8 cellular contexts compared by ENCODE assay signal in genomic region chr19:1223018-1223855, GRCh38. TPM values are rescaled to one million over a fixed set of nuclear protein-coding genes. Genes with fewer than 3 reads are reported as not detected.
DNase-seq lines count a peak whose midpoint lies in the region; ATAC-seq, FAIRE-seq and TF ChIP-seq lines count a peak whose summit lies in the region.

No MANE protein-coding gene starts in this region.

- WGBS in H9 (ENCODE audit: extremely low coverage, insufficient read length, low lambda C conversion rate) = no CpG with 5 or more reads among the region's 48 CpGs
- 86% methylated on average over 17 of the region's 48 CpGs for WGBS in HepG2 (ENCODE audit: low lambda C conversion rate)

- no peak overlapping the region for H3K4ac ChIP-seq in H9 (ENCODE audit: low read depth, low read length)

- H3K23ac ChIP-seq in H9 (ENCODE audit: insufficient read length, low read depth, low read length) = no peak overlapping the region

- peaks cover 19 to 28% of the 10 kb centered on the region in 2 experiments; a peak in 4 of 5 replicates for H3K36me3 ChIP-seq in HepG2 (replicated peaks in 1 of 2; ENCODE audit: control insufficient read depth in 1 of 2, insufficient read depth in 2 of 2, low read length in 2 of 2)
- no peaks in the 10 kb centered on the region for H3K36me3 ChIP-seq in uterus

- TF ChIP-seq CTCF in C4-2B (conservative IDR thresholded peaks at IDR 0.05) (peak; percentile 74), H9 (conservative IDR thresholded peaks at IDR 0.05) (peak; percentile 69), HepG2 (CRISPR knock-in tag; IDR thresholded peaks at IDR 0.05) (peak; percentile 65), uterus (IDR thresholded peaks at IDR 0.05) (peak in 2 of 4 experiments; percentile 21 to 33)

- no peak overlapping the region for H3K14ac ChIP-seq in H9 (ENCODE audit: insufficient read depth, low read length)

- H3K4me1 Mint-ChIP-seq in H9 = peaks cover 0 to under 1% of the 10 kb centered on the region in 2 experiments; a peak in 1 of 4 replicates
- no peaks in the 10 kb centered on the region for H3K4me1 Mint-ChIP-seq in activated T-helper 17 cell treated with anti-CD3 and anti-CD28 coated beads, Interleukin-2, amount 50 U/mL, for 72 hours

- H2BK5ac ChIP-seq in H9 (ENCODE audit: insufficient read length, low read length) = no peak overlapping the region

- H3K9me3 Mint-ChIP-seq in H9 = no peaks in the 10 kb centered on the region
- no peaks in the 10 kb centered on the region for H3K9me3 Mint-ChIP-seq in activated T-helper 17 cell treated with anti-CD3 and anti-CD28 coated beads, Interleukin-2, amount 50 U/mL, for 72 hours

- H3K4me3 Mint-ChIP-seq in H9 = no peak overlapping the region
- H3K4me3 Mint-ChIP-seq in activated T-helper 17 cell treated with anti-CD3 and anti-CD28 coated beads, Interleukin-2, amount 50 U/mL, for 72 hours = no peak overlapping the region

- H4K20me1 ChIP-seq in H9 (ENCODE audit: control insufficient read depth, insufficient read depth, insufficient read length) = no peaks in the 10 kb centered on the region
- H4K20me1 ChIP-seq in HepG2 (ENCODE audit: insufficient read depth, low read length) = peaks cover 5% of the 10 kb centered on the region; the same call in 1 of the 2 replicates

- TF ChIP-seq RAD21 in HepG2 (CRISPR knock-in tag; IDR thresholded peaks at IDR 0.05) = peak; percentile 26; the same call in 1 of the 2 replicates

- H4K5ac ChIP-seq in H9 (ENCODE audit: insufficient read length, low read depth, low read length) = no peak overlapping the region

- peak overlapping the region in 1 of 3 experiments; percentile 77; a peak in 1 of 7 replicates for H3K27ac Mint-ChIP-seq in H9
- H3K27ac Mint-ChIP-seq in activated T-helper 17 cell treated with anti-CD3 and anti-CD28 coated beads, Interleukin-2, amount 50 U/mL, for 72 hours = no peak overlapping the region

- no peak overlapping the region for H2AFZ ChIP-seq in H9 (ENCODE audit: low read length)
- no peak overlapping the region for H2AFZ ChIP-seq in HepG2 (ENCODE audit: low read length)

- BruUV-seq in HepG2 (replicated peaks; lab: Mats Ljungman, UMichigan) = no TSS peak

- CTCF ChIA-PET in HepG2 (lab: Yijun Ruan, JAX; ENCODE audit: low intra/inter-chr PET ratio, low total read pairs) = interaction anchor here (1.1 kb wide), 1 partner anchor 17 kb away, joined by 4 read pairs; no protein-coding TSS in a partner anchor

- ATAC-seq in activated T-helper 17 cell treated with anti-CD3 and anti-CD28 coated beads, Interleukin-2, amount 50 U/mL, for 72 hours (replicated peaks) = peak; percentile 34
- ATAC-seq in HepG2 = peak; percentile 35
- ATAC-seq in GM21786 (IDR thresholded peaks at IDR 0.05; ENCODE audit: unreplicated experiment) = no peak
- no peak for ATAC-seq in HG03108 (IDR thresholded peaks at IDR 0.05; ENCODE audit: unreplicated experiment)

- no peak overlapping the region for H3K9ac ChIP-seq in H9 (ENCODE audit: extremely low read depth, insufficient read length, low read length)
- no peak overlapping the region for H3K9ac ChIP-seq in HepG2 (ENCODE audit: insufficient read depth, low read depth, low read length)

- H2BK12ac ChIP-seq in H9 (ENCODE audit: insufficient read length, low read depth, low read length) = no peak overlapping the region

- no peak overlapping the region for H2BK15ac ChIP-seq in H9 (ENCODE audit: low read depth, low read length)

- H2AK5ac ChIP-seq in H9 (ENCODE audit: insufficient read length, low read length) = no peak overlapping the region

- in situ Hi-C loops in HepG2 (cut with HindIII; ENCODE audit: extremely low pct_ligation_motif_present, low pct_unique_long_range_greater_than_20kb) = no loop called here

- H3K79me2 ChIP-seq in H9 (ENCODE audit: insufficient read depth, low read length) = no peaks in the 10 kb centered on the region
- H3K79me2 ChIP-seq in HepG2 (ENCODE audit: insufficient read depth, low read length) = peaks cover 7% of the 10 kb centered on the region

- no peak overlapping the region for H3K56ac ChIP-seq in H9 (ENCODE audit: insufficient read length, low read depth, low read length)

- no peak overlapping the region for H4K91ac ChIP-seq in H9 (ENCODE audit: insufficient read length, low read depth, low read length)

- no peaks in the 10 kb centered on the region for H3K4me1 ChIP-seq in H9 (ENCODE audit: insufficient read depth, low read length)
- H3K4me1 ChIP-seq in HepG2 (ENCODE audit: insufficient read depth, low read length) = peaks cover 8% of the 10 kb centered on the region; the same call in 1 of the 2 replicates
- H3K4me1 ChIP-seq in uterus = peaks cover 0 to 8% of the 10 kb centered on the region in 2 donors

- no peak overlapping the region for H3K27ac ChIP-seq in C4-2B
- H3K27ac ChIP-seq in H9 (ENCODE audit: insufficient read length, low read depth, low read length) = no peak overlapping the region
- no peak overlapping the region for H3K27ac ChIP-seq in HepG2 (ENCODE audit: extremely low read length, insufficient read depth, low read length)
- H3K27ac ChIP-seq in uterus = peak overlapping the region in 1 of 2 donors; percentile 31

- H2BK20ac ChIP-seq in H9 (ENCODE audit: low read depth, low read length, poor library complexity, severe bottlenecking) = no peak overlapping the region

- no peak for FAIRE-seq in HepG2 (lab: Jason Lieb, UNC)
- FAIRE-seq in frontal cortex (lab: Jason Lieb, UNC) = no peak

- intact Hi-C loops in HepG2 (cut with micrococcal nuclease; ENCODE audit: unreplicated experiment) (no loop called here), uterus (cut with DNase I; ENCODE audit: low total_unique reads) (no loop called here)

- H3K18ac ChIP-seq in H9 (ENCODE audit: insufficient read length, low read depth, low read length) = no peak overlapping the region

- H3T11ph ChIP-seq in H9 (ENCODE audit: low read length) = no peak overlapping the region

- no peak for TF ChIP-seq POLR2A in HepG2 (IDR thresholded peaks at IDR 0.05; ENCODE audit: insufficient read depth in 1 of 2, low read depth in 2 of 2, low read length in 2 of 2)
- no peak for TF ChIP-seq POLR2A in uterus (IDR thresholded peaks at IDR 0.05)

- no peaks in the 10 kb centered on the region for H3K23me2 ChIP-seq in H9 (ENCODE audit: insufficient read length, low read depth, low read length, poor library complexity, severe bottlenecking)

- no peak overlapping the region for H3K4me3 ChIP-seq in HepG2 (replicated peaks in 1 of 3; ENCODE audit: insufficient read depth in 1 of 3, low read depth in 2 of 3, low read length in 3 of 3)
- no peak overlapping the region for H3K4me3 ChIP-seq in uterus

- no peaks in the 10 kb centered on the region for H3K27me3 ChIP-seq in H9 (ENCODE audit: insufficient read depth, low read length)
- no peaks in the 10 kb centered on the region for H3K27me3 ChIP-seq in HepG2 (ENCODE audit: control insufficient read depth in 1 of 2, insufficient read depth in 2 of 2, low read length in 2 of 2)
- no peaks in the 10 kb centered on the region for H3K27me3 ChIP-seq in uterus

- TF ChIP-seq EP300 in HepG2 (IDR thresholded peaks at IDR 0.05; ENCODE audit: low read depth in 2 of 2, low read length in 2 of 2) (no peak), HepG2 (CRISPR knock-in tag; IDR thresholded peaks at IDR 0.05; ENCODE audit: borderline replicate concordance) (0 out of 2 replicates have a peak, but pooled peaks have one; percentile 10)

- H3K9me3 ChIP-seq in H9 (ENCODE audit: control insufficient read depth, low read depth, low read length) (no peaks in the 10 kb centered on the region), HepG2 (ENCODE audit: low read length) (no peaks in the 10 kb centered on the region), uterus (no peaks in the 10 kb centered on the region)

- peaks cover 2 to 13% (median 6%) of the 10 kb centered on the region in 3 experiments; a peak in 6 of 7 replicates for H3K36me3 Mint-ChIP-seq in H9 (ENCODE audit: insufficient read depth in 1 of 3, low read depth in 3 of 3)
- peaks cover 5% of the 10 kb centered on the region for H3K36me3 Mint-ChIP-seq in activated T-helper 17 cell treated with anti-CD3 and anti-CD28 coated beads, Interleukin-2, amount 50 U/mL, for 72 hours (ENCODE audit: low read depth)

- H3K79me1 ChIP-seq in H9 (ENCODE audit: insufficient read depth, low read depth, low read length, poor library complexity, severe bottlenecking) = peaks cover 4% of the 10 kb centered on the region

- H3K4me2 ChIP-seq in H9 (ENCODE audit: insufficient read depth, insufficient read length, low read length) (no peak overlapping the region), HepG2 (ENCODE audit: low read depth, low read length) (no peak overlapping the region)

- H2BK120ac ChIP-seq in H9 (ENCODE audit: low read depth, low read length, poor library complexity, severe bottlenecking) = no peak overlapping the region

- peak; percentile 81 for DNase-seq in H9
- no peak for DNase-seq in HepG2 (ENCODE audit: low spot score)
- no peak for DNase-seq in uterus
- no peak for DNase-seq in frontal cortex (ENCODE audit: low spot score in 2 of 2)

- POLR2A ChIA-PET in HepG2 (lab: Yijun Ruan, JAX) = interaction anchor here (2.5 kb wide), 1 partner anchor 46 kb away, joined by 8 read pairs; the partner anchor contains the start of gene CIRBP

- H4K8ac ChIP-seq in H9 (replicated peaks; ENCODE audit: insufficient read length, low read depth, low read length) = no peak overlapping the region

- no peaks in the 10 kb centered on the region for H3K27me3 Mint-ChIP-seq in H9 (ENCODE audit: low read depth)
- H3K27me3 Mint-ChIP-seq in activated T-helper 17 cell treated with anti-CD3 and anti-CD28 coated beads, Interleukin-2, amount 50 U/mL, for 72 hours = no peaks in the 10 kb centered on the region

RNA-seq across cellular contexts. Expression of gene CBARP, which starts 14.6 kb away (rescaled TPM):
- total RNA-seq in H9 (2021) (25.6 and 28.4 TPM in 2 replicates), HepG2 (2016; rRNA removed; fragmentation: Illumina TruSeq; extraction: Trizol) (0.27 and 1.2 TPM in 2 replicates), uterus (1 to 10 TPM in 2 of 4 donors, under 1 TPM in 1, not detected in 1; 0.26 to 1.5 (median 1.0) TPM), frontal cortex (5.3 TPM)
- 1 to 10 TPM in 1 of 2 donors, under 1 TPM in 1; 0.77 to 1.4 TPM for total RNA-seq in activated T-helper 17 cell treated with anti-CD3 and anti-CD28 coated beads, Interleukin-2, amount 50 U/mL, for 72 hours
- 1.1 and 1.3 TPM in 2 replicates for total RNA-seq in HepG2 (2016; cell fraction: cytosol; rRNA removed; fragmentation: Illumina TruSeq; extraction: Trizol; ENCODE audit: low read depth)
- 0.82 and 1.8 TPM in 2 replicates for total RNA-seq in HepG2 (2016; cell fraction: insoluble cytoplasmic fraction; rRNA removed; fragmentation: Illumina TruSeq; extraction: Trizol)
- 1.1 and 1.8 TPM in 2 replicates for total RNA-seq in HepG2 (2016; cell fraction: membrane; rRNA removed; fragmentation: Illumina TruSeq; extraction: Trizol)
- 0.88 and 1.8 TPM in 2 replicates for total RNA-seq in HepG2 (2016; cell fraction: nucleus; rRNA removed; fragmentation: Illumina TruSeq; extraction: Trizol)
- polyA plus RNA-seq in HepG2 (2011; rRNA removed) = 1.4 and 2.8 TPM in 2 replicates
- polyA plus RNA-seq in HepG2 (2011; cell fraction: cytosol; rRNA removed) = 1.0 and 2.2 TPM in 2 replicates
- 12.5 TPM in 2 replicates for polyA plus RNA-seq in HepG2 (2011; cell fraction: nucleus; rRNA removed)
- 1.1 and 1.9 TPM in 2 replicates for polyA plus RNA-seq in HepG2 (2012)
- polyA plus RNA-seq in HepG2 (2016; cell fraction: cytosol; fragmentation: Illumina TruSeq; extraction: Trizol; ENCODE audit: low read depth) = 0.58 and 0.73 TPM in 2 replicates
- 0.82 and 1.5 TPM in 2 replicates for polyA plus RNA-seq in HepG2 (2016; cell fraction: insoluble cytoplasmic fraction; fragmentation: Illumina TruSeq; extraction: Trizol; ENCODE audit: low read depth)
- 2.0 and 2.4 TPM in 2 replicates for polyA plus RNA-seq in HepG2 (2016; cell fraction: membrane; fragmentation: Illumina TruSeq; extraction: Trizol; ENCODE audit: low read depth)
- 6.5 and 7.2 TPM in 2 replicates for polyA plus RNA-seq in HepG2 (2016; cell fraction: nucleus; fragmentation: Illumina TruSeq; extraction: Trizol; ENCODE audit: insufficient read depth, low read depth)
- 0.21 and 2.3 TPM in 2 replicates for polyA minus RNA-seq in HepG2 (2011; rRNA and poly(A)+ RNA removed; ENCODE audit: low replicate concordance)
- 1.3 and 1.7 TPM in 2 replicates for polyA minus RNA-seq in HepG2 (2011; cell fraction: cytosol; rRNA and poly(A)+ RNA removed)
- polyA minus RNA-seq in HepG2 (2011; cell fraction: nucleus; rRNA and poly(A)+ RNA removed) = 0.90 and 2.0 TPM in 2 replicates

RNA-seq across cellular contexts. Expression of gene STK11, which starts 17.7 kb away (rescaled TPM):
- 74.3 and 75.5 TPM in 2 replicates for total RNA-seq in H9 (2021)
- 10 to 100 TPM; 77.0 to 86.6 TPM for total RNA-seq in activated T-helper 17 cell treated with anti-CD3 and anti-CD28 coated beads, Interleukin-2, amount 50 U/mL, for 72 hours
- total RNA-seq in HepG2 (2016; rRNA removed; fragmentation: Illumina TruSeq; extraction: Trizol) = 28.4 and 43.6 TPM in 2 replicates
- total RNA-seq in HepG2 (2016; cell fraction: cytosol; rRNA removed; fragmentation: Illumina TruSeq; extraction: Trizol; ENCODE audit: low read depth) = 18.3 and 20.2 TPM in 2 replicates
- 23.3 and 42.4 TPM in 2 replicates for total RNA-seq in HepG2 (2016; cell fraction: insoluble cytoplasmic fraction; rRNA removed; fragmentation: Illumina TruSeq; extraction: Trizol)
- total RNA-seq in HepG2 (2016; cell fraction: membrane; rRNA removed; fragmentation: Illumina TruSeq; extraction: Trizol) = 47.5 and 49.4 TPM in 2 replicates
- total RNA-seq in HepG2 (2016; cell fraction: nucleus; rRNA removed; fragmentation: Illumina TruSeq; extraction: Trizol) = 33.1 and 35.0 TPM in 2 replicates
- polyA plus RNA-seq in HepG2 (2011; rRNA removed) = 27.5 and 40.8 TPM in 2 replicates
- 31.3 and 45.7 TPM in 2 replicates for polyA plus RNA-seq in HepG2 (2011; cell fraction: cytosol; rRNA removed)
- polyA plus RNA-seq in HepG2 (2011; cell fraction: nucleus; rRNA removed) = 143 and 178 TPM in 2 replicates
- polyA plus RNA-seq in HepG2 (2012) = 38.3 and 41.3 TPM in 2 replicates
- 12.4 and 14.0 TPM in 2 replicates for polyA plus RNA-seq in HepG2 (2016; cell fraction: cytosol; fragmentation: Illumina TruSeq; extraction: Trizol; ENCODE audit: low read depth)
- polyA plus RNA-seq in HepG2 (2016; cell fraction: insoluble cytoplasmic fraction; fragmentation: Illumina TruSeq; extraction: Trizol; ENCODE audit: low read depth) = 24.8 and 28.5 TPM in 2 replicates
- 31.5 and 34.3 TPM in 2 replicates for polyA plus RNA-seq in HepG2 (2016; cell fraction: membrane; fragmentation: Illumina TruSeq; extraction: Trizol; ENCODE audit: low read depth)
- polyA plus RNA-seq in HepG2 (2016; cell fraction: nucleus; fragmentation: Illumina TruSeq; extraction: Trizol; ENCODE audit: insufficient read depth, low read depth) = 76.9 and 78.9 TPM in 2 replicates
- polyA minus RNA-seq in HepG2 (2011; rRNA and poly(A)+ RNA removed; ENCODE audit: low replicate concordance) = 2.2 and 54.9 TPM in 2 replicates
- 24.1 and 27.3 TPM in 2 replicates for polyA minus RNA-seq in HepG2 (2011; cell fraction: cytosol; rRNA and poly(A)+ RNA removed)
- polyA minus RNA-seq in HepG2 (2011; cell fraction: nucleus; rRNA and poly(A)+ RNA removed) = 21.8 and 30.2 TPM in 2 replicates
- 10 to 100 TPM; 17.4 to 62.8 (median 43.3) TPM for total RNA-seq in uterus
- total RNA-seq in frontal cortex = 45.7 TPM

RNA-seq across cellular contexts. Expression of gene ATP5F1D, which starts 18.3 kb away (rescaled TPM):
- 179 and 191 TPM in 2 replicates for total RNA-seq in H9 (2021)
- total RNA-seq in activated T-helper 17 cell treated with anti-CD3 and anti-CD28 coated beads, Interleukin-2, amount 50 U/mL, for 72 hours = 100 to 1,000 TPM; 148 to 210 TPM
- total RNA-seq in HepG2 (2016; rRNA removed; fragmentation: Illumina TruSeq; extraction: Trizol) = 78.7 and 88.0 TPM in 2 replicates
- 72.7 and 79.4 TPM in 2 replicates for total RNA-seq in HepG2 (2016; cell fraction: cytosol; rRNA removed; fragmentation: Illumina TruSeq; extraction: Trizol; ENCODE audit: low read depth)
- total RNA-seq in HepG2 (2016; cell fraction: insoluble cytoplasmic fraction; rRNA removed; fragmentation: Illumina TruSeq; extraction: Trizol) = 80.1 and 93.1 TPM in 2 replicates
- total RNA-seq in HepG2 (2016; cell fraction: membrane; rRNA removed; fragmentation: Illumina TruSeq; extraction: Trizol) = 72.8 and 84.2 TPM in 2 replicates
- total RNA-seq in HepG2 (2016; cell fraction: nucleus; rRNA removed; fragmentation: Illumina TruSeq; extraction: Trizol) = 40.6 and 53.8 TPM in 2 replicates
- polyA plus RNA-seq in HepG2 (2011; rRNA removed) = 39.4 and 49.3 TPM in 2 replicates
- 61.0 and 112 TPM in 2 replicates for polyA plus RNA-seq in HepG2 (2011; cell fraction: cytosol; rRNA removed)
- 105 and 111 TPM in 2 replicates for polyA plus RNA-seq in HepG2 (2011; cell fraction: nucleus; rRNA removed)
- 67.0 and 70.9 TPM in 2 replicates for polyA plus RNA-seq in HepG2 (2012)
- polyA plus RNA-seq in HepG2 (2016; cell fraction: cytosol; fragmentation: Illumina TruSeq; extraction: Trizol; ENCODE audit: low read depth) = 126 and 135 TPM in 2 replicates
- 131 and 155 TPM in 2 replicates for polyA plus RNA-seq in HepG2 (2016; cell fraction: insoluble cytoplasmic fraction; fragmentation: Illumina TruSeq; extraction: Trizol; ENCODE audit: low read depth)
- 112 and 121 TPM in 2 replicates for polyA plus RNA-seq in HepG2 (2016; cell fraction: membrane; fragmentation: Illumina TruSeq; extraction: Trizol; ENCODE audit: low read depth)
- polyA plus RNA-seq in HepG2 (2016; cell fraction: nucleus; fragmentation: Illumina TruSeq; extraction: Trizol; ENCODE audit: insufficient read depth, low read depth) = 129 and 134 TPM in 2 replicates
- polyA minus RNA-seq in HepG2 (2011; rRNA and poly(A)+ RNA removed; ENCODE audit: low replicate concordance) = 60.5 and 86.6 TPM in 2 replicates
- polyA minus RNA-seq in HepG2 (2011; cell fraction: cytosol; rRNA and poly(A)+ RNA removed) = 53.6 and 68.0 TPM in 2 replicates
- polyA minus RNA-seq in HepG2 (2011; cell fraction: nucleus; rRNA and poly(A)+ RNA removed) = 14.7 and 18.9 TPM in 2 replicates
- total RNA-seq in uterus = 100 to 1,000 TPM in 2 of 4 donors, 10 to 100 TPM in 1, 1 to 10 TPM in 1; 4.7 to 164 (median 68.9) TPM
- total RNA-seq in frontal cortex = 11.0 TPM

RNA-seq across cellular contexts. Expression of gene MIDN, which starts 25.1 kb away (rescaled TPM):
- total RNA-seq in H9 (2021) (286 and 300 TPM in 2 replicates), HepG2 (2016; rRNA removed; fragmentation: Illumina TruSeq; extraction: Trizol) (8.4 and 10.7 TPM in 2 replicates), uterus (100 to 1,000 TPM in 1 of 4 donors, 10 to 100 TPM in 2, under 1 TPM in 1; 0.77 to 108 (median 15.0) TPM), frontal cortex (14.3 TPM)
- 10 to 100 TPM; 51.4 to 56.8 TPM for total RNA-seq in activated T-helper 17 cell treated with anti-CD3 and anti-CD28 coated beads, Interleukin-2, amount 50 U/mL, for 72 hours
- 6.5 and 7.9 TPM in 2 replicates for total RNA-seq in HepG2 (2016; cell fraction: cytosol; rRNA removed; fragmentation: Illumina TruSeq; extraction: Trizol; ENCODE audit: low read depth)
- 8.9 and 11.0 TPM in 2 replicates for total RNA-seq in HepG2 (2016; cell fraction: insoluble cytoplasmic fraction; rRNA removed; fragmentation: Illumina TruSeq; extraction: Trizol)
- 14.1 and 14.8 TPM in 2 replicates for total RNA-seq in HepG2 (2016; cell fraction: membrane; rRNA removed; fragmentation: Illumina TruSeq; extraction: Trizol)
- 17.3 and 19.0 TPM in 2 replicates for total RNA-seq in HepG2 (2016; cell fraction: nucleus; rRNA removed; fragmentation: Illumina TruSeq; extraction: Trizol)
- polyA plus RNA-seq in HepG2 (2011; rRNA removed) = 18.0 and 19.6 TPM in 2 replicates
- polyA plus RNA-seq in HepG2 (2011; cell fraction: cytosol; rRNA removed) = 14.8 and 17.8 TPM in 2 replicates
- polyA plus RNA-seq in HepG2 (2011; cell fraction: nucleus; rRNA removed) = 116 and 135 TPM in 2 replicates
- 27.5 and 28.1 TPM in 2 replicates for polyA plus RNA-seq in HepG2 (2012)
- polyA plus RNA-seq in HepG2 (2016; cell fraction: cytosol; fragmentation: Illumina TruSeq; extraction: Trizol; ENCODE audit: low read depth) = 2.7 and 3.3 TPM in 2 replicates
- polyA plus RNA-seq in HepG2 (2016; cell fraction: insoluble cytoplasmic fraction; fragmentation: Illumina TruSeq; extraction: Trizol; ENCODE audit: low read depth) = 30.9 and 43.0 TPM in 2 replicates
- 10.2 and 10.3 TPM in 2 replicates for polyA plus RNA-seq in HepG2 (2016; cell fraction: membrane; fragmentation: Illumina TruSeq; extraction: Trizol; ENCODE audit: low read depth)
- polyA plus RNA-seq in HepG2 (2016; cell fraction: nucleus; fragmentation: Illumina TruSeq; extraction: Trizol; ENCODE audit: insufficient read depth, low read depth) = 76.5 and 77.9 TPM in 2 replicates
- 14.0 and 39.5 TPM in 2 replicates for polyA minus RNA-seq in HepG2 (2011; rRNA and poly(A)+ RNA removed; ENCODE audit: low replicate concordance)
- polyA minus RNA-seq in HepG2 (2011; cell fraction: cytosol; rRNA and poly(A)+ RNA removed) = 42.7 and 47.0 TPM in 2 replicates
- 36.8 and 48.0 TPM in 2 replicates for polyA minus RNA-seq in HepG2 (2011; cell fraction: nucleus; rRNA and poly(A)+ RNA removed)

RNA-seq across cellular contexts. Expression of gene CIRBP, which starts 45.9 kb away (rescaled TPM):
- total RNA-seq in H9 (2021) (249 and 263 TPM in 2 replicates), HepG2 (2016; rRNA removed; fragmentation: Illumina TruSeq; extraction: Trizol) (133 and 135 TPM in 2 replicates), uterus (100 to 1,000 TPM; 235 to 950 (median 535) TPM), frontal cortex (573 TPM)
- 100 to 1,000 TPM; 150 to 172 TPM for total RNA-seq in activated T-helper 17 cell treated with anti-CD3 and anti-CD28 coated beads, Interleukin-2, amount 50 U/mL, for 72 hours
- 96.6 and 116 TPM in 2 replicates for total RNA-seq in HepG2 (2016; cell fraction: cytosol; rRNA removed; fragmentation: Illumina TruSeq; extraction: Trizol; ENCODE audit: low read depth)
- 122 and 153 TPM in 2 replicates for total RNA-seq in HepG2 (2016; cell fraction: insoluble cytoplasmic fraction; rRNA removed; fragmentation: Illumina TruSeq; extraction: Trizol)
- total RNA-seq in HepG2 (2016; cell fraction: membrane; rRNA removed; fragmentation: Illumina TruSeq; extraction: Trizol) = 83.7 and 88.2 TPM in 2 replicates
- total RNA-seq in HepG2 (2016; cell fraction: nucleus; rRNA removed; fragmentation: Illumina TruSeq; extraction: Trizol) = 100 and 108 TPM in 2 replicates
- polyA plus RNA-seq in HepG2 (2011; rRNA removed) = 140 and 177 TPM in 2 replicates
- 120 and 152 TPM in 2 replicates for polyA plus RNA-seq in HepG2 (2011; cell fraction: cytosol; rRNA removed)
- polyA plus RNA-seq in HepG2 (2011; cell fraction: nucleus; rRNA removed) = 887 and 1,037 TPM in 2 replicates
- polyA plus RNA-seq in HepG2 (2012) = 154 and 221 TPM in 2 replicates
- polyA plus RNA-seq in HepG2 (2016; cell fraction: cytosol; fragmentation: Illumina TruSeq; extraction: Trizol; ENCODE audit: low read depth) = 39.2 and 45.5 TPM in 2 replicates
- 156 and 182 TPM in 2 replicates for polyA plus RNA-seq in HepG2 (2016; cell fraction: insoluble cytoplasmic fraction; fragmentation: Illumina TruSeq; extraction: Trizol; ENCODE audit: low read depth)
- polyA plus RNA-seq in HepG2 (2016; cell fraction: membrane; fragmentation: Illumina TruSeq; extraction: Trizol; ENCODE audit: low read depth) = 63.6 and 72.0 TPM in 2 replicates
- polyA plus RNA-seq in HepG2 (2016; cell fraction: nucleus; fragmentation: Illumina TruSeq; extraction: Trizol; ENCODE audit: insufficient read depth, low read depth) = 293 and 318 TPM in 2 replicates
- polyA minus RNA-seq in HepG2 (2011; rRNA and poly(A)+ RNA removed; ENCODE audit: low replicate concordance) = 38.8 and 49.7 TPM in 2 replicates
- 32.8 and 38.9 TPM in 2 replicates for polyA minus RNA-seq in HepG2 (2011; cell fraction: cytosol; rRNA and poly(A)+ RNA removed)
- polyA minus RNA-seq in HepG2 (2011; cell fraction: nucleus; rRNA and poly(A)+ RNA removed) = 106 and 131 TPM in 2 replicates

Comparison
In these comparisons a context has a peak if more than half of its experiments do, and no peak if none do; other contexts are left out.
1. ATAC-seq: peak in activated T-helper 17 cell treated with anti-CD3 and anti-CD28 coated beads, Interleukin-2, amount 50 U/mL, for 72 hours (single experiment) and HepG2 (single experiment); none in GM21786 (single experiment) and HG03108 (single experiment).